In the genomic region with DNA sequence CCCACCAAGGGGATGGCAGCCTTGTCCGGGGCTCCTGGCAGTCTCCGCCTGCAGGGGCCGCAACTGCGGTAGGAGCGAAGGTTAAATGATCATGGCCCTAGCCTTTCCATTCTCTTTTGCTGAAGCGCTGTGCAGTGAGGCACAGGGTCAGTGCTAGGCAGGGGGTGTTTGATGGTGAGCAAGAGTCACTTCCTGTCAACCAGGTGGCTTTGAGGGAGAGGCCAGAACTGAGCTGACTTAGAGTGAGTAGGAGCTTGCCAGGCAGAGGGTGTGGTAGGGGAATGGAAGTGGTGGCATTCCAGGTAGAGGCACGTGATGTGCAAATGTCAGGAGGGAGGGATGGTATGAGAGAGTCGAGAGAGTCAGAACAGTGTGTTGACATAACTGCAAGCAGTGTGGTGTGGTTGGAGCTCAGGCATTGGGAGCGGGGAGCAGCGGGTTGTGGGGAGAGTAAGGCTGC, we compare ENCODE assay signal across 11 cellular contexts. TPM values are rescaled to one million over a fixed set of nuclear protein-coding genes. Genes with fewer than 3 reads are reported as not detected.
DNase-seq lines count a peak whose midpoint lies in the region; ATAC-seq and TF ChIP-seq lines count a peak whose summit lies in the region.
"Had no signal": no experiment of that assay in that cellular context is flagged by ENCODE, and none has a peak within 500 bp of the region (broad histone marks: within the 10 kb centered on the region; RNA-seq: fewer than 3 reads in every experiment).

No MANE protein-coding gene starts in this region.

- POLR2A ChIA-PET in PC-3 (lab: Charles Lee; ENCODE audit: unreplicated experiment), result no interaction called here

- H4K20me1 ChIP-seq in PC-3 (ENCODE audit: low read length), result no peaks in the 10 kb centered on the region

- no peaks in the 10 kb centered on the region for H3K9me3 Mint-ChIP-seq in stimulated activated memory B cell treated with anti-CD40 and anti-IgM and Interleukin-4, amounts not matched to agents 10 μg/mL and 1 μg/mL and 100 μg/mL, for 72 hours
- H3K9me3 Mint-ChIP-seq: neural crest cell had no signal

- H2AFZ ChIP-seq in PC-3 (ENCODE audit: low read length), result no peak overlapping the region

- CTCF ChIA-PET in PC-3 (lab: Charles Lee), result interaction anchor here (0.8 kb wide), 1 partner anchor 53 kb away, joined by 3 read pairs; a partner anchor contains a TSS

- BruUV-seq in PC-3 (replicated peaks; lab: Mats Ljungman, UMichigan), result no TSS peak

- no peaks in the 10 kb centered on the region for H3K27me3 ChIP-seq in PC-3 (ENCODE audit: low read length)
- no peaks in the 10 kb centered on the region for H3K27me3 ChIP-seq in esophagus (ENCODE audit: control insufficient read depth in 1 of 2, insufficient read depth in 2 of 2, low read length in 2 of 2)

- H3K4me1 ChIP-seq in PC-3 (ENCODE audit: insufficient read depth, low read length) (peaks cover 43% of the 10 kb centered on the region), esophagus (ENCODE audit: control insufficient read depth in 2 of 2, insufficient read depth in 2 of 2, low read length in 1 of 2) (peaks cover 3 to 17% of the 10 kb centered on the region in 2 donors)

- H3K36me3 ChIP-seq in PC-3 (ENCODE audit: low read depth, low read length) (no peaks in the 10 kb centered on the region; the same call in 1 of the 2 replicates), esophagus (ENCODE audit: control insufficient read depth in 2 of 2, insufficient read depth in 2 of 2, low read length in 1 of 2) (peaks cover 0 to 20% of the 10 kb centered on the region in 2 donors)

- ATAC-seq in GM19023 (IDR thresholded peaks at IDR 0.05; ENCODE audit: unreplicated experiment) (peak; percentile 49), PC-3 (peak; percentile 79)
- ATAC-seq in stimulated activated memory B cell treated with anti-CD40 and anti-IgM and Interleukin-4, amounts not matched to agents 10 μg/mL and 1 μg/mL and 100 μg/mL, for 72 hours, result peak; percentile 65
- ATAC-seq: K562 had no signal

- H3K9me3 ChIP-seq in PC-3 (ENCODE audit: low read length), result no peaks in the 10 kb centered on the region
- no peaks in the 10 kb centered on the region for H3K9me3 ChIP-seq in esophagus (ENCODE audit: control insufficient read depth in 2 of 2, insufficient read depth in 1 of 2, low read depth in 1 of 2, low read length in 1 of 2)

- peak overlapping the region; percentile 89 for H3K27ac Mint-ChIP-seq in stimulated activated memory B cell treated with anti-CD40 and anti-IgM and Interleukin-4, amounts not matched to agents 10 μg/mL and 1 μg/mL and 100 μg/mL, for 72 hours

- H3K79me2 ChIP-seq in PC-3 (ENCODE audit: low read length), result 0 out of 2 replicates have a peak, but pooled peaks cover 9% of the 10 kb centered on the region

- no peak overlapping the region for H3K9ac ChIP-seq in PC-3 (ENCODE audit: low read length)

- peaks cover 80% of the 10 kb centered on the region for H3K36me3 Mint-ChIP-seq in stimulated activated memory B cell treated with anti-CD40 and anti-IgM and Interleukin-4, amounts not matched to agents 10 μg/mL and 1 μg/mL and 100 μg/mL, for 72 hours

- H3K27ac ChIP-seq in PC-3 (ENCODE audit: low read length) (peak overlapping the region; percentile 44), esophagus (ENCODE audit: low read depth in 2 of 2, low read length in 1 of 2) (peak overlapping the region; percentile 85 to 97)

- H3K4me3 Mint-ChIP-seq in stimulated activated memory B cell treated with anti-CD40 and anti-IgM and Interleukin-4, amounts not matched to agents 10 μg/mL and 1 μg/mL and 100 μg/mL, for 72 hours, result peak overlapping the region; percentile 48
- H3K4me3 Mint-ChIP-seq: neural crest cell had no signal

- H3F3A ChIP-seq in PC-3 (ENCODE audit: low read length, unreplicated experiment), result no peaks in the 10 kb centered on the region

- H3K4me2 ChIP-seq in PC-3 (ENCODE audit: low read length), result peak overlapping the region; percentile 62; the same call in 1 of the 2 replicates

- WGBS in esophagus, 2 donors, result 69 to 71% methylated on average over 10 of the region's 10 CpGs

- H3K4me1 Mint-ChIP-seq in stimulated activated memory B cell treated with anti-CD40 and anti-IgM and Interleukin-4, amounts not matched to agents 10 μg/mL and 1 μg/mL and 100 μg/mL, for 72 hours, result peaks cover 68% of the 10 kb centered on the region

- H3K4me3 ChIP-seq in PC-3 (ENCODE audit: low read length) (no peak overlapping the region), esophagus (ENCODE audit: low read depth in 1 of 2, low read length in 2 of 2) (no peak overlapping the region)
- H3K4me3 ChIP-seq: K562 had no signal

- no peaks in the 10 kb centered on the region for H3K27me3 Mint-ChIP-seq in stimulated activated memory B cell treated with anti-CD40 and anti-IgM and Interleukin-4, amounts not matched to agents 10 μg/mL and 1 μg/mL and 100 μg/mL, for 72 hours

- DNase-seq in PC-3 (peak; percentile 88), NCI-H2227 treated with DMSO at 0.1 percent for 48 hours (lab: John Stamatoyannopoulos, UW) (no peak), NOMO-1 treated with dmso at 0.1 percent for 144 hours (lab: John Stamatoyannopoulos, UW; ENCODE audit: unreplicated experiment) (no peak), AML-193 (lab: John Stamatoyannopoulos, UW) (no peak), GM19238 (ENCODE audit: insufficient read length, low spot score) (no peak)
- DNase-seq: GOT3 had no signal

- TF ChIP-seq CTCF in PC-3 (conservative IDR thresholded peaks at IDR 0.05; ENCODE audit: low read depth, low read length), result no peak

- H3K9me2 ChIP-seq in PC-3 (replicated peaks; ENCODE audit: low read length), result no peaks in the 10 kb centered on the region

- intact Hi-C loops in PC-3 (cut with micrococcal nuclease), result no loop called here

RNA-seq across cellular contexts. Expression of a gene that starts 33.1 kb away (rescaled TPM):
- 11.8 and 16.5 TPM in 2 replicates for total RNA-seq in PC-3 (2014; rRNA removed)
- polyA plus RNA-seq in esophagus, result 10 to 100 TPM in 1 of 2 donors, 1 to 10 TPM in 1; 4.3 to 11.9 TPM

RNA-seq across cellular contexts. Expression of a gene that starts 52.8 kb away (rescaled TPM):
- 12.6 and 13.8 TPM in 2 replicates for total RNA-seq in PC-3 (2014; rRNA removed)
- 10 to 100 TPM; 19.6 to 32.6 TPM for polyA plus RNA-seq in esophagus
